Comparison of ENCODE assay signal across 8 cellular contexts in genomic region chr1:28581531-28582247, GRCh38. TPM values are rescaled to one million over a fixed set of nuclear protein-coding genes. Genes with fewer than 3 reads are reported as not detected.
DNase-seq lines count a peak whose midpoint lies in the region; ATAC-seq and TF ChIP-seq lines count a peak whose summit lies in the region.

No MANE protein-coding gene starts in this region.

- H3K9me3 ChIP-seq in OCI-LY7 (ENCODE audit: low read length): no peaks in the 10 kb centered on the region
- no peaks in the 10 kb centered on the region for H3K9me3 ChIP-seq in muscle layer of colon (ENCODE audit: low read length)

- peak overlapping the region; percentile 93 for H3K9ac ChIP-seq in muscle layer of colon (ENCODE audit: low read length)

- H3K27me3 ChIP-seq in muscle layer of colon (ENCODE audit: control insufficient read depth in 1 of 2, insufficient read depth in 2 of 2, low read length in 2 of 2): no peaks in the 10 kb centered on the region

- intact Hi-C loops in OCI-LY7 (cut with micrococcal nuclease; ENCODE audit: unreplicated experiment): loop anchor here (1.0 to 5.0 kb wide), 4 partner anchors 28 to 334 kb away; partner anchors contain the start of genes TAF12 and TRNAU1AP

- 0 out of 2 replicates have a peak, but pooled peaks have one; percentile 41 for TF ChIP-seq CTCF in OCI-LY7 (conservative IDR thresholded peaks at IDR 0.05; ENCODE audit: low read length)
- peak; percentile 4 for TF ChIP-seq CTCF in epithelial cell of proximal tubule (conservative IDR thresholded peaks at IDR 0.05; ENCODE audit: low read depth, low read length)

- H3K4me1 ChIP-seq in OCI-LY7 (ENCODE audit: insufficient read depth, low read length, poor library complexity, severe bottlenecking) (peaks cover 38% of the 10 kb centered on the region), muscle layer of colon (ENCODE audit: insufficient read depth, low read length) (peaks cover 21% of the 10 kb centered on the region)

- H4K20me1 ChIP-seq in OCI-LY7 (ENCODE audit: insufficient read depth, low read length): peaks cover 24% of the 10 kb centered on the region

- no peaks in the 10 kb centered on the region for H3K9me2 ChIP-seq in OCI-LY7 (ENCODE audit: insufficient read depth, low read length)

- BruUV-seq in OCI-LY7 (replicated peaks; lab: Mats Ljungman, UMichigan): no TSS peak

- peak overlapping the region; percentile 94 for H3K4me2 ChIP-seq in OCI-LY7 (ENCODE audit: low read length)

- peaks cover 37% of the 10 kb centered on the region for H3K79me2 ChIP-seq in OCI-LY7 (ENCODE audit: insufficient read depth, low read depth, low read length)

- DNase-seq in DMS114 treated with DMSO at 0.1 percent for 48 hours (lab: John Stamatoyannopoulos, UW; ENCODE audit: unreplicated experiment) (peak; percentile 93), HuH-7 (ENCODE audit: low spot score) (peak; percentile 92), OCI-LY7 (ENCODE audit: low spot score) (peak; percentile 96), activated T-cell treated with anti-CD3 and anti-CD28 coated beads for 48 hours (ENCODE audit: low read depth) (peak; percentile 94), epithelial cell of proximal tubule (ENCODE audit: low read depth) (peak; percentile 41)
- peak; percentile 80 to 84 for DNase-seq in stimulated activated CD8-positive, alpha-beta memory T cell treated with anti-CD3 and anti-CD28 coated beads, Interleukin-7, amount 100 ng/mL, for 1 hour (ENCODE audit: low read depth in 2 of 2)

- ATAC-seq in GM21515 (IDR thresholded peaks at IDR 0.05; ENCODE audit: unreplicated experiment): peak; percentile 82

- POLR2A ChIA-PET in OCI-LY7 (lab: Charles Lee): interaction anchor here (0.6 to 3.2 kb wide), 20 partner anchors 11 to 355 kb away, joined by 3 to 22 read pairs (median 4); partner anchors contain the start of genes ATP5IF1 and TAF12

- CTCF ChIA-PET in OCI-LY7 (lab: Charles Lee; ENCODE audit: unreplicated experiment): interaction anchor here (0.6 to 1.5 kb wide), 3 partner anchors 11 to 321 kb away, joined by 3 to 5 read pairs (median 3); partner anchors contain the start of gene TRNAU1AP

- H3K36me3 ChIP-seq in OCI-LY7 (ENCODE audit: insufficient read depth, low read length): peaks cover 49% of the 10 kb centered on the region
- peaks cover 38% of the 10 kb centered on the region for H3K36me3 ChIP-seq in muscle layer of colon (ENCODE audit: insufficient read depth, low read length)

- H2AFZ ChIP-seq in OCI-LY7 (ENCODE audit: low read length): peak overlapping the region; percentile 86

- H3K4me3 ChIP-seq in OCI-LY7 (ENCODE audit: low read depth, low read length, poor library complexity, severe bottlenecking): peak overlapping the region; percentile 97
- peak overlapping the region; percentile 97 for H3K4me3 ChIP-seq in epithelial cell of proximal tubule (ENCODE audit: low read depth, low read length)
- peak overlapping the region; percentile 84 to 99 for H3K4me3 ChIP-seq in muscle layer of colon (ENCODE audit: low read depth in 1 of 2, low read length in 2 of 2)

- H3K27ac ChIP-seq in OCI-LY7 (ENCODE audit: low read depth, low read length, poor library complexity, severe bottlenecking): peak overlapping the region; percentile 85
- peak overlapping the region; percentile 89 for H3K27ac ChIP-seq in muscle layer of colon (ENCODE audit: low read depth, low read length)

RNA-seq across cellular contexts. Expression of gene RAB42, which starts 10.4 kb away (rescaled TPM):
- total RNA-seq in OCI-LY7 (2014; rRNA removed; shearing (Covaris generic)): not detected in 2 replicates
- total RNA-seq in OCI-LY7 (2022) (not detected in 2 replicates), epithelial cell of proximal tubule (14.5 and 18.3 TPM in 2 replicates)

RNA-seq across cellular contexts. Expression of gene TRNAU1AP, which starts 28.8 kb away (rescaled TPM):
- 30.6 and 39.6 TPM in 2 replicates for total RNA-seq in OCI-LY7 (2014; rRNA removed; shearing (Covaris generic))
- 41.8 and 47.7 TPM in 2 replicates for total RNA-seq in OCI-LY7 (2022)
- total RNA-seq in epithelial cell of proximal tubule: 23.9 and 30.4 TPM in 2 replicates

Comparison
In these comparisons a context has a peak if more than half of its experiments do, and no peak if none do; other contexts are left out.
1. Peak in every context shown above with its lines: DNase-seq, ATAC-seq, H3K4me3 ChIP-seq and H3K27ac ChIP-seq.
2. DNase-seq: peak in every context shown above with its lines; median percentile 96 in OCI-LY7; 94 in activated T-cell treated with anti-CD3 and anti-CD28 coated beads for 48 hours; 93 in DMS114 treated with DMSO at 0.1 percent for 48 hours; 92 in HuH-7; 82 in stimulated activated CD8-positive, alpha-beta memory T cell treated with anti-CD3 and anti-CD28 coated beads, Interleukin-7, amount 100 ng/mL, for 1 hour; 41 in epithelial cell of proximal tubule.
3. RNA of gene RAB42, which starts 10.4 kb away (total RNA-seq): 14.5 to 18.3 TPM in epithelial cell of proximal tubule; not detected in OCI-LY7; every median in the first group is over 10 times any median in the second.